Comparison of ENCODE assay signal across 14 cellular contexts in genomic region chr6:150297327-150298028, GRCh38.
DNase-seq lines count a peak whose midpoint lies in the region; FAIRE-seq and TF ChIP-seq lines count a peak whose summit lies in the region.
"Had no signal": no experiment of that assay in that cellular context is flagged by ENCODE, and none has a peak within 500 bp of the region (broad histone marks: within the 10 kb centered on the region; RNA-seq: fewer than 3 reads in every experiment).

No MANE protein-coding gene starts in this region.

- H3K4me3 ChIP-seq in MG63 (no peak overlapping the region), keratinocyte (ENCODE audit: control insufficient read depth in 2 of 3, extremely low read depth in 1 of 3, insufficient read depth in 2 of 3, low read depth in 1 of 3, low read length in 3 of 3) (no peak overlapping the region)
- H3K4me3 ChIP-seq: ovary had no signal

- H3K27me3 ChIP-seq in MG63, result no peaks in the 10 kb centered on the region
- H3K27me3 ChIP-seq in keratinocyte (ENCODE audit: control insufficient read depth, extremely low read depth, insufficient read depth, low read length), result no peaks in the 10 kb centered on the region
- H3K27me3 ChIP-seq: ovary had no signal

- DNase-seq in AG20443 (ENCODE audit: low spot score), result peak; percentile 40
- DNase-seq in MG63, result peak; percentile 11
- peak; percentile 96 for DNase-seq in MCF 10A (ENCODE audit: unreplicated experiment)
- DNase-seq in keratinocyte (ENCODE audit: low read depth, low spot score), result no peak
- DNase-seq in urothelium cell line (ENCODE audit: low spot score), result no peak
- DNase-seq in pons (ENCODE audit: low spot score), result no peak
- DNase-seq in progenitor cell of endocrine pancreas (ENCODE audit: low spot score, unreplicated experiment), result no peak
- DNase-seq in Kasumi-1 (lab: John Stamatoyannopoulos, UW), result no peak
- DNase-seq: C1 segment of cervical spinal cord; NCI-H187; ovary; stimulated activated CD4-positive, alpha-beta T cell treated with anti-CD3 and anti-CD28 coated beads, Interleukin-1b, Interleukin-23, amount 100 ng/mL, for 48 hours; T-cell had no signal

- dilution Hi-C loops in keratinocyte (cut with MboI; ENCODE audit: extremely low pct_ligation_motif_present, low sequenced_read_pairs), result no loop called here

- H3K9me3 Mint-ChIP-seq in MCF 10A (ENCODE audit: unreplicated experiment) (no peaks in the 10 kb centered on the region), progenitor cell of endocrine pancreas (ENCODE audit: low read depth) (peaks cover 7% of the 10 kb centered on the region)

- peak overlapping the region; percentile 79 for H3K27ac ChIP-seq in keratinocyte (ENCODE audit: control insufficient read depth, insufficient read depth, low read length)
- H3K27ac ChIP-seq: ovary had no signal

- BruUV-seq in MCF 10A (replicated peaks; lab: Mats Ljungman, UMichigan), result no TSS peak

- H3K9me3 ChIP-seq in MG63 (peaks cover 12% of the 10 kb centered on the region), keratinocyte (ENCODE audit: control insufficient read depth, low read depth, low read length) (peaks cover 9% of the 10 kb centered on the region)
- H3K9me3 ChIP-seq: ovary had no signal

- no peaks in the 10 kb centered on the region for H3K36me3 Mint-ChIP-seq in MCF 10A (ENCODE audit: insufficient read depth, unreplicated experiment)
- H3K36me3 Mint-ChIP-seq in progenitor cell of endocrine pancreas (ENCODE audit: insufficient read depth), result no peaks in the 10 kb centered on the region
- H3K36me3 Mint-ChIP-seq: stimulated activated effector memory CD8-positive, alpha-beta T cell treated with anti-CD3 and anti-CD28 coated beads, Interleukin-12 subunit alpha, Interleukin-12 subunit beta, amount 100 ng/mL, for 72 hours; T-cell had no signal

- peak overlapping the region; percentile 39 for H3K9ac ChIP-seq in keratinocyte (ENCODE audit: control insufficient read depth, extremely low read depth, insufficient read depth, low read length)

- no peaks in the 10 kb centered on the region for H3K9me1 ChIP-seq in keratinocyte (ENCODE audit: control insufficient read depth, extremely low read depth, insufficient read depth, low read length)

- H2AFZ ChIP-seq in keratinocyte (ENCODE audit: control insufficient read depth, low read length), result no peak overlapping the region

- H3K36me3 ChIP-seq in MG63, result no peaks in the 10 kb centered on the region
- H3K36me3 ChIP-seq in keratinocyte (ENCODE audit: control insufficient read depth in 2 of 2, extremely low read depth in 1 of 2, insufficient read depth in 2 of 2, low read length in 2 of 2), result no peaks in the 10 kb centered on the region
- H3K36me3 ChIP-seq: ovary had no signal

- H3K4me1 ChIP-seq in keratinocyte (ENCODE audit: control insufficient read depth, extremely low read depth, insufficient read depth, low read length), result peaks cover 45% of the 10 kb centered on the region

- intact Hi-C loops in MCF 10A (cut with micrococcal nuclease), result loop anchor here (1.0 kb wide), 1 partner anchor 41 kb away; no protein-coding TSS in a partner anchor

- H4K20me1 ChIP-seq in keratinocyte (ENCODE audit: control insufficient read depth, extremely low read depth, insufficient read depth, low read length), result no peaks in the 10 kb centered on the region

- H3K4me1 Mint-ChIP-seq in MCF 10A (ENCODE audit: insufficient read depth, unreplicated experiment) (peaks cover 30% of the 10 kb centered on the region), progenitor cell of endocrine pancreas (ENCODE audit: low read depth) (peaks cover 1% of the 10 kb centered on the region)
- H3K4me1 Mint-ChIP-seq: T-cell had no signal

- H3K27me3 Mint-ChIP-seq in MCF 10A (ENCODE audit: insufficient read depth, unreplicated experiment) (no peaks in the 10 kb centered on the region), progenitor cell of endocrine pancreas (peaks cover under 1% of the 10 kb centered on the region)

- FAIRE-seq in keratinocyte (lab: Jason Lieb, UNC) (peak; percentile 88), urothelium cell line (lab: Jason Lieb, UNC) (no peak)

- H3K79me2 ChIP-seq in keratinocyte (ENCODE audit: control insufficient read depth, insufficient read depth, low read length), result no peaks in the 10 kb centered on the region

- TF ChIP-seq CTCF in MCF 10A (IDR thresholded peaks at IDR 0.05; ENCODE audit: unreplicated experiment), result no peak
- TF ChIP-seq CTCF in keratinocyte (optimal IDR thresholded peaks at IDR 0.05 in 1 of 3, IDR thresholded peaks at IDR 0.05 in 1 of 3, conservative IDR thresholded peaks at IDR 0.05 in 1 of 3; ENCODE audit: extremely low read depth in 1 of 3, insufficient read depth in 2 of 3, low read length in 3 of 3), result no peak
- TF ChIP-seq CTCF in progenitor cell of endocrine pancreas (IDR thresholded peaks at IDR 0.05; ENCODE audit: unreplicated experiment), result no peak

- CTCF ChIA-PET in MCF 10A (lab: Yijun Ruan, JAX), result interaction anchor here (1.1 to 2.0 kb wide), 3 partner anchors 24 to 226 kb away, joined by 3 to 4 read pairs (median 4); no protein-coding TSS in a partner anchor

- H3K27ac Mint-ChIP-seq in MCF 10A (ENCODE audit: low read depth, unreplicated experiment), result peak overlapping the region; percentile 91
- H3K27ac Mint-ChIP-seq in progenitor cell of endocrine pancreas, result no peak overlapping the region
- H3K27ac Mint-ChIP-seq: stimulated activated effector memory CD8-positive, alpha-beta T cell treated with anti-CD3 and anti-CD28 coated beads, Interleukin-12 subunit alpha, Interleukin-12 subunit beta, amount 100 ng/mL, for 72 hours; T-cell had no signal

- H3K4me2 ChIP-seq in keratinocyte (ENCODE audit: control insufficient read depth, extremely low read depth, insufficient read depth, low read depth, low read length), result peak overlapping the region; percentile 7

- POLR2A ChIA-PET in MCF 10A (lab: Yijun Ruan, JAX), result interaction anchor here (0.7 to 4.4 kb wide), 13 partner anchors 9 to 163 kb away, joined by 3 to 80 read pairs (median 4); no protein-coding TSS in a partner anchor

- H3K4me3 Mint-ChIP-seq in MCF 10A (ENCODE audit: unreplicated experiment), result peak overlapping the region; percentile 46
- no peak overlapping the region for H3K4me3 Mint-ChIP-seq in progenitor cell of endocrine pancreas (ENCODE audit: low read depth)
- H3K4me3 Mint-ChIP-seq: stimulated activated effector memory CD8-positive, alpha-beta T cell treated with anti-CD3 and anti-CD28 coated beads, Interleukin-12 subunit alpha, Interleukin-12 subunit beta, amount 100 ng/mL, for 72 hours; T-cell had no signal

Comparison
In these comparisons a context has a peak if more than half of its experiments do, and no peak if none do; other contexts are left out.
1. DNase-seq: peak in AG20443 (single experiment), MG63 (single experiment) and MCF 10A (single experiment); none in keratinocyte (single experiment), urothelium cell line (single experiment), pons (single experiment), progenitor cell of endocrine pancreas (single experiment) and Kasumi-1 (0 of 2).